Comparison of ENCODE assay signal across 15 cellular contexts in genomic region chr9:78575791-78576190, GRCh38.
DNase-seq lines count a peak whose midpoint lies in the region; ATAC-seq and TF ChIP-seq lines count a peak whose summit lies in the region.
"Had no signal": no experiment of that assay in that cellular context is flagged by ENCODE, and none has a peak within 500 bp of the region (broad histone marks: within the 10 kb centered on the region; RNA-seq: fewer than 3 reads in every experiment).

No MANE protein-coding gene starts in this region.

- no peak overlapping the region for H3K4ac ChIP-seq in neuronal stem cell (ENCODE audit: low read length)

- H3K27me3 ChIP-seq in ectodermal cell (ENCODE audit: control insufficient read depth, insufficient read depth, low read length, poor library complexity, severe bottlenecking) = no peaks in the 10 kb centered on the region
- H3K27me3 ChIP-seq in neuronal stem cell (ENCODE audit: control insufficient read depth in 3 of 3, insufficient read depth in 3 of 3, low read depth in 1 of 3, low read length in 3 of 3) = no peaks in the 10 kb centered on the region
- no peaks in the 10 kb centered on the region for H3K27me3 ChIP-seq in Peyer's patch
- H3K27me3 ChIP-seq in heart right ventricle = no peaks in the 10 kb centered on the region
- H3K27me3 ChIP-seq: BLaER1 had no signal

- H3K36me3 ChIP-seq in ectodermal cell (ENCODE audit: control insufficient read depth, insufficient read depth, low read length) = no peaks in the 10 kb centered on the region
- no peaks in the 10 kb centered on the region for H3K36me3 ChIP-seq in neuronal stem cell (replicated peaks in 1 of 2; ENCODE audit: control insufficient read depth in 2 of 2, insufficient read depth in 2 of 2, low read length in 2 of 2)
- H3K36me3 ChIP-seq in Peyer's patch = no peaks in the 10 kb centered on the region
- H3K36me3 ChIP-seq in heart right ventricle = no peaks in the 10 kb centered on the region
- H3K36me3 ChIP-seq: BLaER1 had no signal

- H3K9ac ChIP-seq in neuronal stem cell (ENCODE audit: low read depth, low read length, poor library complexity) = no peak overlapping the region
- H3K9ac ChIP-seq: BLaER1 had no signal

- H3K23ac ChIP-seq in neuronal stem cell (ENCODE audit: low read depth, low read length, poor library complexity) = no peak overlapping the region

- no peak for ATAC-seq in heart right ventricle

- no peak overlapping the region for H2BK5ac ChIP-seq in neuronal stem cell (ENCODE audit: low read length)

- no peak for TF ChIP-seq POLR2A in Peyer's patch (IDR thresholded peaks at IDR 0.05)

- no peak overlapping the region for H2AK5ac ChIP-seq in neuronal stem cell (ENCODE audit: low read depth, low read length)

- H2AFZ ChIP-seq in neuronal stem cell (ENCODE audit: low read length) = no peak overlapping the region

- H2BK120ac ChIP-seq in neuronal stem cell (ENCODE audit: low read depth, low read length) = no peak overlapping the region

- H3K4me1 ChIP-seq in ectodermal cell (ENCODE audit: control insufficient read depth, insufficient read depth, low read length) (peaks cover 27% of the 10 kb centered on the region), neuronal stem cell (ENCODE audit: control insufficient read depth in 2 of 2, insufficient read depth in 1 of 2, low read depth in 1 of 2, low read length in 2 of 2) (peaks cover 0 to 29% of the 10 kb centered on the region in 2 donors), Peyer's patch (no peaks in the 10 kb centered on the region), heart right ventricle (no peaks in the 10 kb centered on the region)
- H3K4me1 ChIP-seq: Caco-2 had no signal

- DNase-seq in NCI-H82 (lab: John Stamatoyannopoulos, UW) = peak; percentile 2
- DNase-seq in NCI-H82 treated with DMSO at 0.1 percent for 48 hours (lab: John Stamatoyannopoulos, UW; ENCODE audit: unreplicated experiment) = no peak
- DNase-seq in LoVo (ENCODE audit: low spot score) = peak; percentile 15
- DNase-seq in neuronal stem cell (ENCODE audit: low spot score) = peak; percentile 47
- DNase-seq in midbrain (lab: John Stamatoyannopoulos, UW) = no peak
- DNase-seq in Peyer's patch = no peak
- no peak for DNase-seq in heart right ventricle
- DNase-seq: AML-193; Caco-2; CD8-positive, alpha-beta memory T cell; DND-41; H9 had no signal

- no peak overlapping the region for H3K14ac ChIP-seq in neuronal stem cell (ENCODE audit: low read length)

- no peak overlapping the region for H2BK15ac ChIP-seq in neuronal stem cell (ENCODE audit: low read length)

- no peak overlapping the region for H4K91ac ChIP-seq in neuronal stem cell (ENCODE audit: low read depth, low read length, poor library complexity)

- no peak overlapping the region for H2BK12ac ChIP-seq in neuronal stem cell (ENCODE audit: low read length)

- H3K4me3 ChIP-seq in ectodermal cell (ENCODE audit: insufficient read depth, low read depth, low read length) (no peak overlapping the region), neuronal stem cell (ENCODE audit: low read length in 2 of 2) (no peak overlapping the region), Peyer's patch (no peak overlapping the region), heart right ventricle (no peak overlapping the region)
- H3K4me3 ChIP-seq: BLaER1 had no signal

- no peaks in the 10 kb centered on the region for H3K9me3 ChIP-seq in ectodermal cell (ENCODE audit: control insufficient read depth, low read length)
- no peaks in the 10 kb centered on the region for H3K9me3 ChIP-seq in neuronal stem cell (replicated peaks in 1 of 2; ENCODE audit: control insufficient read depth in 2 of 2, insufficient read depth in 1 of 2, low read depth in 1 of 2, low read length in 2 of 2)
- H3K9me3 ChIP-seq in Peyer's patch = no peaks in the 10 kb centered on the region
- H3K9me3 ChIP-seq in heart right ventricle = no peaks in the 10 kb centered on the region
- H3K9me3 ChIP-seq: BLaER1, Caco-2 had no signal

- H3K27ac ChIP-seq in ectodermal cell (ENCODE audit: insufficient read depth, low read depth, low read length, poor library complexity, severe bottlenecking) (peak overlapping the region; percentile 51), neuronal stem cell (replicated peaks; ENCODE audit: low read length) (peak overlapping the region; percentile 87), Peyer's patch (no peak overlapping the region), heart right ventricle (no peak overlapping the region)
- H3K27ac ChIP-seq: 22Rv1, BLaER1 had no signal

- no peaks in the 10 kb centered on the region for H3K79me1 ChIP-seq in neuronal stem cell (ENCODE audit: low read depth, low read length)

- H4K8ac ChIP-seq in neuronal stem cell (ENCODE audit: low read depth, low read length) = no peak overlapping the region

- TF ChIP-seq CTCF in Peyer's patch (IDR thresholded peaks at IDR 0.05) (no peak), heart right ventricle (IDR thresholded peaks at IDR 0.05) (no peak)

- no peak overlapping the region for H3K4me2 ChIP-seq in neuronal stem cell (ENCODE audit: insufficient read depth, low read length, poor library complexity, severe bottlenecking)
- H3K4me2 ChIP-seq: BLaER1 had no signal

- 46 to 51% methylated on average over 3 of the region's 3 CpGs for WGBS in ectodermal cell, 2 experiments
- no CpG with 5 or more reads among the region's 3 CpGs for WGBS in neuronal stem cell (ENCODE audit: extremely low coverage in 2 of 2, insufficient read length in 2 of 2, insufficient replicate concordance in 1 of 2), 2 donors
- WGBS in heart right ventricle, 2 donors = 78 to 81% methylated on average over 3 of the region's 3 CpGs

- intact Hi-C loops in heart right ventricle (cut with DNase I) = no loop called here

- H3K18ac ChIP-seq in neuronal stem cell (ENCODE audit: low read length) = no peak overlapping the region

Comparison
In these comparisons a context has a peak if more than half of its experiments do, and no peak if none do; other contexts are left out.
1. DNase-seq: peak in NCI-H82 (single experiment), LoVo (single experiment) and neuronal stem cell (single experiment); none in NCI-H82 treated with DMSO at 0.1 percent for 48 hours (single experiment), midbrain (single experiment), Peyer's patch (0 of 3) and heart right ventricle (0 of 2).
2. H3K27ac ChIP-seq: peak in ectodermal cell (single experiment) and neuronal stem cell (single experiment); none in Peyer's patch (0 of 4) and heart right ventricle (0 of 10).